ENCODE assay signal across 18 cellular contexts in the genomic region with DNA sequence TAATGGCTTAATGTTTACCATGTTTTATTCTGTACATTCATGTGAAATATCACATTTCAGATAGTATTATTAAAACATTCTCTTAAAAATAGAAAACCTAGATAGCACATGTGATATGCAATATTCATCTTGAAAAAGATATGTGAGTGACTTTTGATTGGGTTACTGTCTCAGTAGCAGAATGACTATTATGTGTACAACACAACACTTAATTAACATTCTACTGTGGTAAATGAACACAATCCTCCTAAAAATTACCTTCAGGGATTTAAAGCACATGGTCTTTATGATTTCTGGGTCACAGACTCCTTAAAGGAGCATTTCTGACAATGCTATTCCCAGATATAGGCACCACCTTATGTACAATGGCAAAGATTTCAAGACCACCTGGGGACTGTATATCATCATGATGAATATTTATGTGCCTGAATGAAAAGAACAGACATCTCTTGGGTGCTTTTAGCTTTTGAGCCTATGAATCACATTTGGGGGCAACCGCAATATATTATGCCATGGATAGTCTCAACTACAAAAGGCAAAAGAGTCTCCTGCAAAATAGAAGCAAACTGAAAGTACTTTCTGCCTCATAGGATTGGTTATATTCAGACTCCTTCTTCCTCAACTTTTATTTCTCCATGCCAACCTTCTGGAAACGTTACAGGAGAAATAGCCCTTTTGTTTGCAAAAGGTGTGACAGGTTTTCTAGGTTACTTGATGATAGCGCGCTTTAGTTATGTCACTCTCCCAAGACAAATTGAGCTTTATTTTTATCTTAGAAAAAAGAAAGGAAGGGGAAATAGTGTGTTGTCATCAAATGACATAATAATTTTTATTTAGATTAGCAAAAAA.
"Had no signal": no experiment of that assay in that cellular context is flagged by ENCODE, and none has a peak within 500 bp of the region (broad histone marks: within the 10 kb centered on the region; RNA-seq: fewer than 3 reads in every experiment).

No MANE protein-coding gene starts in this region.

- ATAC-seq: activated naive CD4-positive, alpha-beta T cell treated with anti-CD3 and anti-CD28 coated beads, Interleukin-2, amount 50 U/mL, for 72 hours; heart left ventricle; naive thymus-derived CD4-positive, alpha-beta T cell; pancreas; sciatic nerve; stimulated activated memory B cell treated with anti-CD40 and anti-IgM and Interleukin-4, amounts not matched to agents 10 μg/mL and 1 μg/mL and 100 μg/mL, for 72 hours had no signal

- H3K27me3 ChIP-seq: adrenal gland, colonic mucosa, heart left ventricle, neutrophil, pancreas, spleen, testis, upper lobe of left lung had no signal

- H3K27ac ChIP-seq: adrenal gland, colonic mucosa, heart left ventricle, left ventricle myocardium inferior, neutrophil, pancreas, spleen, testis, upper lobe of left lung had no signal

- DNase-seq: activated CD4-positive, alpha-beta T cell treated with anti-CD3 and anti-CD28 coated beads, Interleukin-2, amount 50 U/mL, for 1 hour; activated CD4-positive, CD25-positive, alpha-beta regulatory T cell treated with anti-CD3 and anti-CD28 coated beads, Interleukin-2, amount 50 U/mL, for 72 hours; activated gamma-delta T cell treated with Interleukin-2 at 50 U/mL for 16 hours; adrenal gland; central memory CD4-positive, alpha-beta T cell; colonic mucosa; heart left ventricle; left ventricle myocardium inferior; naive thymus-derived CD4-positive, alpha-beta T cell; pancreas; spleen; stimulated activated CD4-positive, alpha-beta T cell treated with anti-CD3 and anti-CD28 coated beads, Interleukin-4, amount 100 ng/mL, for 4 hours; testis; upper lobe of left lung had no signal

- H3K4me1 ChIP-seq: adrenal gland, colonic mucosa, pancreas, spleen, testis, upper lobe of left lung had no signal

- H3K36me3 ChIP-seq: adrenal gland, colonic mucosa, heart left ventricle, left ventricle myocardium inferior, neutrophil, pancreas, spleen, upper lobe of left lung had no signal

- H3K4me3 ChIP-seq: adrenal gland, colonic mucosa, heart left ventricle, left ventricle myocardium inferior, pancreas, spleen, testis, upper lobe of left lung had no signal

- H3K9me3 ChIP-seq: adrenal gland, colonic mucosa, heart left ventricle, neutrophil, pancreas, testis, upper lobe of left lung had no signal
